Comparison of ENCODE assay signal across 8 cellular contexts in the genomic region with DNA sequence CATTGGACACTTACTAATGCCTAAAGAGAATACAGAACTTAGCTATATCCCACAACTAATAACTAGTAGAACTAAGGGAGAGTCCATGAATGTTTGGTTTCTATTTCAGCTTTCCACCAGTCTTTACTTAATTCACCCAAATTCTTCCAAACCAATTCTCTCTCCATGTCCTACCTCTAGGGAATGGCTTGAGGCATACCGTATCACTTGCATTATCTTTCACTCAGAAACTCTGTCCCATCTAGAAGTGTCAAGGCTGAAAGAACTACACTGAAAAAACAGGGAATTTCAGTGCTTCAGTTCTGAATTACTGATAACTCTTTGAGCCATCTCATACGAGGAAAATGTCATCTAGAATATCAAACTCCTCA. TPM values are rescaled to one million over a fixed set of nuclear protein-coding genes. Genes with fewer than 3 reads are reported as not detected.
DNase-seq lines count a peak whose midpoint lies in the region; ATAC-seq and TF ChIP-seq lines count a peak whose summit lies in the region.

No MANE protein-coding gene starts in this region.

- H3K9me3 Mint-ChIP-seq in activated T-cell treated with anti-CD3 and anti-CD28 coated beads, Interleukin-2, amount 50 U/mL, for 4 hours, result no peaks in the 10 kb centered on the region
- H3K9me3 Mint-ChIP-seq in activated naive CD8-positive, alpha-beta T cell treated with anti-CD3 and anti-CD28 coated beads, Interleukin-2, amount 10 ng/mL, durations not matched to agents 7 days and 5 days, result no peaks in the 10 kb centered on the region

- no peak for ATAC-seq in activated T-cell treated with anti-CD3 and anti-CD28 coated beads, Interleukin-2, amount 50 U/mL, for 4 hours
- no peak for ATAC-seq in activated naive CD8-positive, alpha-beta T cell treated with anti-CD3 and anti-CD28 coated beads, Interleukin-2, amount 10 ng/mL, durations not matched to agents 7 days and 5 days (ENCODE audit: low read depth)
- no peak for ATAC-seq in GM19035 (IDR thresholded peaks at IDR 0.05; ENCODE audit: unreplicated experiment)
- ATAC-seq in GM18873 (IDR thresholded peaks at IDR 0.05; ENCODE audit: low FRiP score, unreplicated experiment), result no peak

- no peak for TF ChIP-seq POLR2A in thyroid gland (IDR thresholded peaks at IDR 0.05)

- TF ChIP-seq CTCF in thyroid gland (IDR thresholded peaks at IDR 0.05), result no peak

- H3K4me3 Mint-ChIP-seq in activated T-cell treated with anti-CD3 and anti-CD28 coated beads, Interleukin-2, amount 50 U/mL, for 4 hours, result peak overlapping the region; percentile 90
- peak overlapping the region; percentile 92 for H3K4me3 Mint-ChIP-seq in activated naive CD8-positive, alpha-beta T cell treated with anti-CD3 and anti-CD28 coated beads, Interleukin-2, amount 10 ng/mL, durations not matched to agents 7 days and 5 days

- intact Hi-C loops in thyroid gland (cut with DNase I), result no loop called here

- H3K27ac Mint-ChIP-seq in activated naive CD8-positive, alpha-beta T cell treated with anti-CD3 and anti-CD28 coated beads, Interleukin-2, amount 10 ng/mL, durations not matched to agents 7 days and 5 days, result peak overlapping the region; percentile 72

- 0% methylated on average over 2 of the region's 2 CpGs for WGBS in thyroid gland, 2 donors

- peak overlapping the region; percentile 72 for H3K27ac ChIP-seq in layer of hippocampus (ENCODE audit: low read depth, low read length)
- H3K27ac ChIP-seq in thyroid gland, result peak overlapping the region; percentile 74 to 88 (median 76)

- peaks cover 13% of the 10 kb centered on the region for H3K36me3 Mint-ChIP-seq in activated T-cell treated with anti-CD3 and anti-CD28 coated beads, Interleukin-2, amount 50 U/mL, for 4 hours (ENCODE audit: insufficient read depth)
- peaks cover 8% of the 10 kb centered on the region for H3K36me3 Mint-ChIP-seq in activated naive CD8-positive, alpha-beta T cell treated with anti-CD3 and anti-CD28 coated beads, Interleukin-2, amount 10 ng/mL, durations not matched to agents 7 days and 5 days

- DNase-seq in activated T-cell treated with anti-CD3 and anti-CD28 coated beads, Interleukin-2, amount 50 U/mL, for 4 hours, result no peak
- DNase-seq in activated T-cell treated with anti-CD3 and anti-CD28 coated beads for 4 hours (no peak), thyroid gland (no peak), NCI-H69 (lab: John Stamatoyannopoulos, UW) (no peak)
- DNase-seq in activated naive CD8-positive, alpha-beta T cell treated with anti-CD3 and anti-CD28 coated beads, Interleukin-2, amount 10 ng/mL, durations not matched to agents 7 days and 5 days, result no peak

- peaks cover 10 to 15% of the 10 kb centered on the region in 2 donors for H3K4me1 ChIP-seq in thyroid gland

- H3K27me3 ChIP-seq in layer of hippocampus (ENCODE audit: control insufficient read depth, insufficient read depth, low read length) (no peaks in the 10 kb centered on the region), thyroid gland (no peaks in the 10 kb centered on the region)

- no peaks in the 10 kb centered on the region for H3K27me3 Mint-ChIP-seq in activated T-cell treated with anti-CD3 and anti-CD28 coated beads, Interleukin-2, amount 50 U/mL, for 4 hours (ENCODE audit: low read depth)
- no peaks in the 10 kb centered on the region for H3K27me3 Mint-ChIP-seq in activated naive CD8-positive, alpha-beta T cell treated with anti-CD3 and anti-CD28 coated beads, Interleukin-2, amount 10 ng/mL, durations not matched to agents 7 days and 5 days

- POLR2A ChIA-PET in activated naive CD8-positive, alpha-beta T cell treated with anti-CD3 and anti-CD28 coated beads, Interleukin-2, amount 10 ng/mL, durations not matched to agents 7 days and 5 days (lab: Charles Lee), result interaction anchor here (0.8 to 2.0 kb wide), 5 partner anchors 19 to 338 kb away, joined by 3 to 4 read pairs (median 3); a partner anchor contains a TSS

- no peaks in the 10 kb centered on the region for H3K36me3 ChIP-seq in thyroid gland

- peaks cover 39% of the 10 kb centered on the region for H3K4me1 Mint-ChIP-seq in activated T-cell treated with anti-CD3 and anti-CD28 coated beads, Interleukin-2, amount 50 U/mL, for 4 hours (ENCODE audit: low read depth)
- H3K4me1 Mint-ChIP-seq in activated naive CD8-positive, alpha-beta T cell treated with anti-CD3 and anti-CD28 coated beads, Interleukin-2, amount 10 ng/mL, durations not matched to agents 7 days and 5 days, result peaks cover 19% of the 10 kb centered on the region

- H3K9me3 ChIP-seq in thyroid gland, result no peaks in the 10 kb centered on the region

- H3K4me3 ChIP-seq in thyroid gland (replicated peaks in 1 of 3), result peak overlapping the region; percentile 38 to 80 (median 78)

RNA-seq across cellular contexts. Expression of a gene that starts 0.8 kb away (rescaled TPM):
- total RNA-seq in activated T-cell treated with anti-CD3 and anti-CD28 coated beads, Interleukin-2, amount 50 U/mL, for 4 hours, result 10 to 100 TPM; 15.1 to 16.7 (median 16.6) TPM
- 10 to 100 TPM; 20.7 to 20.9 TPM for total RNA-seq in activated naive CD8-positive, alpha-beta T cell treated with anti-CD3 and anti-CD28 coated beads, Interleukin-2, amount 10 ng/mL, durations not matched to agents 7 days and 5 days
- 10 to 100 TPM; 29.2 to 43.5 (median 30.4) TPM for total RNA-seq in thyroid gland
